In the genomic region with DNA sequence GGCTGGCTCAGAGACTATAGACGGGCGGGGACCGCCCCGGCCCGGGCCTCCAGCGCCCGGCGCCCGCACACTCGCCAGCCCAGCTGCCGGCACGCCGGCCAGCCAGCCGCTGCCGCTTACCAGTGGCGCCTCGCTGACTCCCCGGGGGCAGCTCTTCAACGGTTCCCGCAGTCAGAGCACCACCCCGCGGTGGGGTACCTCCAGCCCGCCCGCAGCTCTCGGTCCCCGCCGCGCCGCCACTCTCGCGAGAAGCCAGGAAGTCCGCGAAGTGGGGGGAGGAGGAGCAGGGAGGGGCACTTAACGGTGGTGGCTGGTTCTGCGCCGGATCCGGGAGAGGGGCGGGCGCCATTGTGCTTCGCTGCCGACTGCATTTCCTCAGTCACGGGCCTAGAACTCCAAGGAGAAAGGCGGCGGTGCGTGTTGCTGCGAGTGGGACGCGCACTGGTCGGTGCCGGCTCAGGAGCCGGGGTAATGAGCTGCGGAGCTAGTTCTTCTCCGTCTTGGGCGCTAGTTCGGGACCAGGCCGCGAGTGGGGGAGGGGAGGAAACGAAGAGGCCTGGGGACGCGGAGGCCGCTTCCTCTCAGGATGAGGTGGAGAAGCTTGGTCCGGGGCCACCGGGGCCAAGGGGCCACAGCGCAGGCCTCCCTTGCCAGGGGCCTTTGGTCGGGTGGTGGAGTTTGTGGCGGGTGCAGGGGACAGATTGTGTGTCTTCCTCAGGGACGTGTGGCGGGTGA, we compare ENCODE assay signal across 8 cellular contexts. TPM values are rescaled to one million over a fixed set of nuclear protein-coding genes. Genes with fewer than 3 reads are reported as not detected.
DNase-seq lines count a peak whose midpoint lies in the region; ATAC-seq, FAIRE-seq and TF ChIP-seq lines count a peak whose summit lies in the region.

A gene with protein sequence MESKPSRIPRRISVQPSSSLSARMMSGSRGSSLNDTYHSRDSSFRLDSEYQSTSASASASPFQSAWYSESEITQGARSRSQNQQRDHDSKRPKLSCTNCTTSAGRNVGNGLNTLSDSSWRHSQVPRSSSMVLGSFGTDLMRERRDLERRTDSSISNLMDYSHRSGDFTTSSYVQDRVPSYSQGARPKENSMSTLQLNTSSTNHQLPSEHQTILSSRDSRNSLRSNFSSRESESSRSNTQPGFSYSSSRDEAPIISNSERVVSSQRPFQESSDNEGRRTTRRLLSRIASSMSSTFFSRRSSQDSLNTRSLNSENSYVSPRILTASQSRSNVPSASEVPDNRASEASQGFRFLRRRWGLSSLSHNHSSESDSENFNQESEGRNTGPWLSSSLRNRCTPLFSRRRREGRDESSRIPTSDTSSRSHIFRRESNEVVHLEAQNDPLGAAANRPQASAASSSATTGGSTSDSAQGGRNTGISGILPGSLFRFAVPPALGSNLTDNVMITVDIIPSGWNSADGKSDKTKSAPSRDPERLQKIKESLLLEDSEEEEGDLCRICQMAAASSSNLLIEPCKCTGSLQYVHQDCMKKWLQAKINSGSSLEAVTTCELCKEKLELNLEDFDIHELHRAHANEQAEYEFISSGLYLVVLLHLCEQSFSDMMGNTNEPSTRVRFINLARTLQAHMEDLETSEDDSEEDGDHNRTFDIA (plus strand): TSS at position 313 of the 735 bp plus-strand sequence. CDS start 16,517 bp downstream, outside the sequence.

- intact Hi-C loops in heart right ventricle (cut with DNase I) (loop anchor here in 7 of 10 donors (2.0 to 10.0 kb wide), 8 partner anchors 82 to 232 kb away; a partner anchor contains a TSS), posterior vena cava (cut with DNase I) (no loop called here), upper lobe of right lung (cut with DNase I) (no loop called here)

- H3K4me3 ChIP-seq in heart right ventricle: peak within 1 kb of the TSS; percentile 81 to 100 (median 92)
- H3K4me3 ChIP-seq in upper lobe of right lung: peak within 1 kb of the TSS; percentile 93

- peak; percentile 94 for DNase-seq in GM12891 (ENCODE audit: insufficient read length, low spot score)
- peak; percentile 98 for DNase-seq in NCI-H1436 (lab: John Stamatoyannopoulos, UW)
- peak; percentile 96 for DNase-seq in T follicular helper cell (ENCODE audit: low read depth)
- peak; percentile 97 to 98 for DNase-seq in heart right ventricle
- peak; percentile 99 for DNase-seq in posterior vena cava (ENCODE audit: low spot score)
- DNase-seq in upper lobe of right lung: peak; percentile 99

- 0 to 1% (median 1%) methylated on average over 64 to 68 of the region's 68 CpGs for WGBS in adipose tissue, 3 donors
- 0% methylated on average over 68 of the region's 68 CpGs for WGBS in heart right ventricle, 2 donors

- H3K4me1 ChIP-seq in heart right ventricle (peaks cover 4 to 59% (median 46%) of the 10 kb centered on the region in 9 donors), upper lobe of right lung (peaks cover 51% of the 10 kb centered on the region)

- H3K27ac ChIP-seq in adipose tissue (ENCODE audit: low read depth, low read length) (peak within 1 kb of the TSS; percentile 90), heart right ventricle (peak within 1 kb of the TSS; percentile 94 to 100 (median 99)), upper lobe of right lung (peak within 1 kb of the TSS; percentile 99)

- H3K27me3 ChIP-seq in heart right ventricle (no peaks in the 10 kb centered on the region), upper lobe of right lung (no peaks in the 10 kb centered on the region)

- peak; percentile 97 for FAIRE-seq in GM12891 (lab: Jason Lieb, UNC)

- ATAC-seq in HG02840 (IDR thresholded peaks at IDR 0.05; ENCODE audit: low FRiP score, unreplicated experiment): peak; percentile 97
- ATAC-seq in heart right ventricle: peak; percentile 98 to 99 (median 99)
- peak; percentile 98 for ATAC-seq in upper lobe of right lung

- H3K36me3 ChIP-seq in heart right ventricle (peaks cover 0 to 37% (median 0%) of the 10 kb centered on the region in 9 donors), upper lobe of right lung (peaks cover 21% of the 10 kb centered on the region)

- peak; percentile 16 to 76 (median 57) for TF ChIP-seq CTCF in heart right ventricle (IDR thresholded peaks at IDR 0.05)
- TF ChIP-seq CTCF in upper lobe of right lung (IDR thresholded peaks at IDR 0.05): peak; percentile 55

- H3K9me3 ChIP-seq in heart right ventricle: no peaks in the 10 kb centered on the region
- H3K9me3 ChIP-seq in upper lobe of right lung: no peaks in the 10 kb centered on the region

- TF ChIP-seq POLR2A in GM12891 (IDR thresholded peaks at IDR 0.05; ENCODE audit: low read depth, low read length): peak; percentile 95

TF ChIP-seq in GM12891, 5 proteins besides CTCF, POLR2A, EP300 and RAD21:
- peak; percentile 94 for TF ChIP-seq POLR2AphosphoS5 (IDR thresholded peaks at IDR 0.05; ENCODE audit: low read depth, low read length)
- TF ChIP-seq PAX5 (IDR thresholded peaks at IDR 0.05; ENCODE audit: insufficient read depth, low read length, severe bottlenecking): peak; percentile 86
- TF ChIP-seq TAF1 (IDR thresholded peaks at IDR 0.05; ENCODE audit: low read depth, low read length): peak; percentile 85
- TF ChIP-seq SPI1 (IDR thresholded peaks at IDR 0.05; ENCODE audit: low read depth, low read length): 0 out of 2 replicates have a peak, but pooled peaks have one; percentile 23
- 0 out of 2 replicates have a peak, but pooled peaks have one; percentile 9 for TF ChIP-seq POU2F2 (IDR thresholded peaks at IDR 0.05; ENCODE audit: low read depth, low read length)
TF ChIP-seq in GM12891: peak in this region for 5.

RNA-seq across cellular contexts. Expression of the gene that starts here (rescaled TPM):
- 41.8 TPM for polyA plus RNA-seq in GM12891 (2012; ENCODE audit: low read depth, missing spikeins)
- polyA plus RNA-seq in adipose tissue (10 to 100 TPM; 12.0 to 40.6 (median 19.8) TPM), heart right ventricle (10 to 100 TPM; 20.3 to 27.6 TPM)
- total RNA-seq in heart right ventricle (100 to 1,000 TPM in 2 of 10 donors, 10 to 100 TPM in 8; 81.6 to 101 (median 88.2) TPM), posterior vena cava (10 to 100 TPM; 68.9 to 86.1 TPM), upper lobe of right lung (83.2 TPM)

Comparison
In these comparisons a context has a peak if more than half of its experiments do, and no peak if none do; other contexts are left out.
1. Peak in every context shown above with its lines: DNase-seq, ATAC-seq, H3K4me3 ChIP-seq and H3K27ac ChIP-seq.
2. intact Hi-C loops: an anchor here in heart right ventricle (2.0 to 10.0 kb wide); none called in posterior vena cava and upper lobe of right lung.